In genomic region chr9:5452286-5452609, GRCh38 we compare ENCODE assay signal across 11 cellular contexts. TPM values are rescaled to one million over a fixed set of nuclear protein-coding genes. Genes with fewer than 3 reads are reported as not detected.
DNase-seq lines count a peak whose midpoint lies in the region; ATAC-seq and TF ChIP-seq lines count a peak whose summit lies in the region.
"Had no signal": no experiment of that assay in that cellular context is flagged by ENCODE, and none has a peak within 500 bp of the region (broad histone marks: within the 10 kb centered on the region; RNA-seq: fewer than 3 reads in every experiment).

No MANE protein-coding gene starts in this region.

- H3K27me3 Mint-ChIP-seq in activated CD4-positive, alpha-beta T cell treated with anti-CD3 and anti-CD28 coated beads for 36 hours, result no peaks in the 10 kb centered on the region
- H3K27me3 Mint-ChIP-seq in HFFc6 (ENCODE audit: insufficient read depth), result no peaks in the 10 kb centered on the region; the same call in 1 of the 2 replicates
- H3K27me3 Mint-ChIP-seq in activated naive CD8-positive, alpha-beta T cell treated with anti-CD3 and anti-CD28 coated beads, Interleukin-2, amount 10 ng/mL, durations not matched to agents 7 days and 5 days, result no peaks in the 10 kb centered on the region
- peaks cover 27% of the 10 kb centered on the region for H3K27me3 Mint-ChIP-seq in nephron progenitor cell (ENCODE audit: low read depth, poor library complexity)

- peaks cover 47% of the 10 kb centered on the region for H3K36me3 Mint-ChIP-seq in activated CD4-positive, alpha-beta T cell treated with anti-CD3 and anti-CD28 coated beads for 36 hours (ENCODE audit: low read depth)
- peaks cover 20% of the 10 kb centered on the region for H3K36me3 Mint-ChIP-seq in HFFc6 (ENCODE audit: low read depth)
- H3K36me3 Mint-ChIP-seq in activated naive CD8-positive, alpha-beta T cell treated with anti-CD3 and anti-CD28 coated beads, Interleukin-2, amount 10 ng/mL, durations not matched to agents 7 days and 5 days, result peaks cover 11% of the 10 kb centered on the region
- no peaks in the 10 kb centered on the region for H3K36me3 Mint-ChIP-seq in nephron progenitor cell (ENCODE audit: low read depth)
- H3K36me3 Mint-ChIP-seq: neural progenitor cell had no signal

- H3K27ac ChIP-seq in osteoblast (ENCODE audit: low read depth, low read length), result peak overlapping the region; percentile 34
- H3K27ac ChIP-seq: neural progenitor cell had no signal

- H3K4me1 Mint-ChIP-seq in activated CD4-positive, alpha-beta T cell treated with anti-CD3 and anti-CD28 coated beads for 36 hours, result peaks cover 74% of the 10 kb centered on the region
- H3K4me1 Mint-ChIP-seq in HFFc6 (ENCODE audit: low read depth) (peaks cover 87% of the 10 kb centered on the region), nephron progenitor cell (peaks cover 5% of the 10 kb centered on the region)
- H3K4me1 Mint-ChIP-seq in activated naive CD8-positive, alpha-beta T cell treated with anti-CD3 and anti-CD28 coated beads, Interleukin-2, amount 10 ng/mL, durations not matched to agents 7 days and 5 days, result peaks cover 50% of the 10 kb centered on the region
- H3K4me1 Mint-ChIP-seq: neural progenitor cell had no signal

- H3K9me3 Mint-ChIP-seq in activated CD4-positive, alpha-beta T cell treated with anti-CD3 and anti-CD28 coated beads for 36 hours (ENCODE audit: low read depth), result no peaks in the 10 kb centered on the region
- H3K9me3 Mint-ChIP-seq in HFFc6 (no peaks in the 10 kb centered on the region), nephron progenitor cell (no peaks in the 10 kb centered on the region)
- H3K9me3 Mint-ChIP-seq in activated naive CD8-positive, alpha-beta T cell treated with anti-CD3 and anti-CD28 coated beads, Interleukin-2, amount 10 ng/mL, durations not matched to agents 7 days and 5 days, result no peaks in the 10 kb centered on the region
- H3K9me3 Mint-ChIP-seq: neural progenitor cell had no signal

- no peak for ATAC-seq in activated CD4-positive, alpha-beta T cell treated with anti-CD3 and anti-CD28 coated beads for 36 hours
- no peak for ATAC-seq in activated naive CD8-positive, alpha-beta T cell treated with anti-CD3 and anti-CD28 coated beads, Interleukin-2, amount 10 ng/mL, durations not matched to agents 7 days and 5 days (ENCODE audit: low read depth)
- ATAC-seq in HG03139 (IDR thresholded peaks at IDR 0.05; ENCODE audit: unreplicated experiment), result no peak
- ATAC-seq: left cardiac atrium had no signal

- H3K4me2 ChIP-seq in osteoblast (ENCODE audit: insufficient read depth, low read length), result no peak overlapping the region
- H3K4me2 ChIP-seq: neural progenitor cell had no signal

- no peak for TF ChIP-seq CTCF in HFFc6 (IDR thresholded peaks at IDR 0.05)
- no peak for TF ChIP-seq CTCF in osteoblast (IDR thresholded peaks at IDR 0.05; ENCODE audit: extremely low read depth, low read depth, low read length)
- no peak for TF ChIP-seq CTCF in nephron progenitor cell (IDR thresholded peaks at IDR 0.05)

- peaks cover 50% of the 10 kb centered on the region for H3K4me1 ChIP-seq in osteoblast (ENCODE audit: insufficient read depth, low read length)

- H3K36me3 ChIP-seq in osteoblast (ENCODE audit: insufficient read depth, low read length), result peaks cover 2% of the 10 kb centered on the region
- H3K36me3 ChIP-seq: neural progenitor cell had no signal

- H2AFZ ChIP-seq in osteoblast (ENCODE audit: low read length), result no peak overlapping the region
- H2AFZ ChIP-seq: neural progenitor cell had no signal

- intact Hi-C loops in activated CD4-positive, alpha-beta T cell treated with anti-CD3 and anti-CD28 coated beads for 36 hours (cut with DNase I, micrococcal nuclease), result loop anchor here (5.0 to 10.0 kb wide), 7 partner anchors 393 to 1925 kb away; partner anchors contain the start of genes CDC37L1 (in 1 of the 2), RFX3 (in 1 of the 2) and UHRF2 (in 1 of the 2)

- no peak overlapping the region for H3K4me3 ChIP-seq in osteoblast (ENCODE audit: insufficient read depth, low read length)
- H3K4me3 ChIP-seq: neural progenitor cell had no signal

- no peak for DNase-seq in activated CD4-positive, alpha-beta T cell treated with anti-CD3 and anti-CD28 coated beads for 36 hours
- DNase-seq in activated CD4-positive, alpha-beta T cell treated with anti-CD3 and anti-CD28 coated beads, Interleukin-2, amount 50 U/mL, for 4 hours, result no peak
- DNase-seq in HFFc6 (no peak), osteoblast (ENCODE audit: insufficient read length, low spot score, missing footprints) (no peak), NCI-H2029 treated with DMSO at 0.1 percent for 48 hours (lab: John Stamatoyannopoulos, UW) (no peak), nephron progenitor cell (no peak)
- DNase-seq in activated naive CD8-positive, alpha-beta T cell treated with anti-CD3 and anti-CD28 coated beads, Interleukin-2, amount 10 ng/mL, durations not matched to agents 7 days and 5 days, result no peak
- DNase-seq: left cardiac atrium, NCI-H2107 had no signal

- H3K4me3 Mint-ChIP-seq in activated CD4-positive, alpha-beta T cell treated with anti-CD3 and anti-CD28 coated beads for 36 hours, result peak overlapping the region; percentile 98
- peak overlapping the region; percentile 97 for H3K4me3 Mint-ChIP-seq in HFFc6
- peak overlapping the region; percentile 92 for H3K4me3 Mint-ChIP-seq in activated naive CD8-positive, alpha-beta T cell treated with anti-CD3 and anti-CD28 coated beads, Interleukin-2, amount 10 ng/mL, durations not matched to agents 7 days and 5 days
- H3K4me3 Mint-ChIP-seq in nephron progenitor cell, result no peak overlapping the region
- H3K4me3 Mint-ChIP-seq: neural progenitor cell had no signal

- H3K9me3 ChIP-seq in osteoblast (ENCODE audit: low read depth, low read length), result no peaks in the 10 kb centered on the region

- H3K79me2 ChIP-seq in osteoblast (ENCODE audit: insufficient read depth, low read length), result peaks cover 35% of the 10 kb centered on the region

- peak overlapping the region; percentile 90 for H3K27ac Mint-ChIP-seq in activated CD4-positive, alpha-beta T cell treated with anti-CD3 and anti-CD28 coated beads for 36 hours
- H3K27ac Mint-ChIP-seq in HFFc6 (peak overlapping the region; percentile 91), nephron progenitor cell (no peak overlapping the region)
- H3K27ac Mint-ChIP-seq in activated naive CD8-positive, alpha-beta T cell treated with anti-CD3 and anti-CD28 coated beads, Interleukin-2, amount 10 ng/mL, durations not matched to agents 7 days and 5 days, result peak overlapping the region; percentile 95
- H3K27ac Mint-ChIP-seq: neural progenitor cell had no signal

- H4K20me1 ChIP-seq in osteoblast (ENCODE audit: insufficient read depth, low read length), result no peaks in the 10 kb centered on the region

- no peaks in the 10 kb centered on the region for H3K27me3 ChIP-seq in osteoblast (ENCODE audit: insufficient read depth, low read length)

- POLR2A ChIA-PET in activated CD4-positive, alpha-beta T cell treated with anti-CD3 and anti-CD28 coated beads for 36 hours (lab: Charles Lee), result no interaction called here
- POLR2A ChIA-PET in activated naive CD8-positive, alpha-beta T cell treated with anti-CD3 and anti-CD28 coated beads, Interleukin-2, amount 10 ng/mL, durations not matched to agents 7 days and 5 days (lab: Charles Lee), result interaction anchor here (0.6 kb wide), 1 partner anchor 106 kb away, joined by 3 read pairs; no protein-coding TSS in a partner anchor

- CTCF ChIA-PET in activated CD4-positive, alpha-beta T cell treated with anti-CD3 and anti-CD28 coated beads for 36 hours (lab: Charles Lee), result no interaction called here

RNA-seq across cellular contexts. Expression of gene CD274, which starts 1.9 kb away (rescaled TPM):
- 10 to 100 TPM; 25.0 to 30.1 TPM for total RNA-seq in activated CD4-positive, alpha-beta T cell treated with anti-CD3 and anti-CD28 coated beads for 36 hours
- 10 to 100 TPM; 10.3 to 15.9 (median 13.0) TPM for total RNA-seq in HFFc6 (2021; fragmentation: NEBNext Ultra II Directional; extraction: Animal tissue kit (Norgen Biotek cat#: 25700))
- total RNA-seq in activated naive CD8-positive, alpha-beta T cell treated with anti-CD3 and anti-CD28 coated beads, Interleukin-2, amount 10 ng/mL, durations not matched to agents 7 days and 5 days, result 1 to 10 TPM; 6.8 to 9.8 TPM
- total RNA-seq in osteoblast, result 0.72 and 1.5 TPM in 2 replicates

RNA-seq across cellular contexts. Expression of gene PLGRKT, which starts 14.5 kb away (rescaled TPM):
- total RNA-seq in activated CD4-positive, alpha-beta T cell treated with anti-CD3 and anti-CD28 coated beads for 36 hours, result 10 to 100 TPM; 44.0 to 47.9 TPM
- 10 to 100 TPM; 18.0 to 26.5 (median 21.4) TPM for total RNA-seq in HFFc6 (2021; fragmentation: NEBNext Ultra II Directional; extraction: Animal tissue kit (Norgen Biotek cat#: 25700))
- total RNA-seq in activated naive CD8-positive, alpha-beta T cell treated with anti-CD3 and anti-CD28 coated beads, Interleukin-2, amount 10 ng/mL, durations not matched to agents 7 days and 5 days, result 10 to 100 TPM; 25.5 to 27.0 TPM
- 15.6 and 18.3 TPM in 2 replicates for total RNA-seq in osteoblast

RNA-seq across cellular contexts. Expression of gene PDCD1LG2, which starts 58.1 kb away (rescaled TPM):
- under 1 TPM; 0.43 to 0.81 TPM for total RNA-seq in activated CD4-positive, alpha-beta T cell treated with anti-CD3 and anti-CD28 coated beads for 36 hours
- total RNA-seq in HFFc6 (2021; fragmentation: NEBNext Ultra II Directional; extraction: Animal tissue kit (Norgen Biotek cat#: 25700)), result 10 to 100 TPM; 31.6 to 50.9 (median 42.6) TPM
- total RNA-seq in activated naive CD8-positive, alpha-beta T cell treated with anti-CD3 and anti-CD28 coated beads, Interleukin-2, amount 10 ng/mL, durations not matched to agents 7 days and 5 days, result 1 to 10 TPM in 1 of 2 experiments, under 1 TPM in 1; 0.44 to 1.0 TPM
- total RNA-seq in osteoblast, result 4.7 and 5.3 TPM in 2 replicates
